ENCODE assay signal across 8 cellular contexts in the genomic region with DNA sequence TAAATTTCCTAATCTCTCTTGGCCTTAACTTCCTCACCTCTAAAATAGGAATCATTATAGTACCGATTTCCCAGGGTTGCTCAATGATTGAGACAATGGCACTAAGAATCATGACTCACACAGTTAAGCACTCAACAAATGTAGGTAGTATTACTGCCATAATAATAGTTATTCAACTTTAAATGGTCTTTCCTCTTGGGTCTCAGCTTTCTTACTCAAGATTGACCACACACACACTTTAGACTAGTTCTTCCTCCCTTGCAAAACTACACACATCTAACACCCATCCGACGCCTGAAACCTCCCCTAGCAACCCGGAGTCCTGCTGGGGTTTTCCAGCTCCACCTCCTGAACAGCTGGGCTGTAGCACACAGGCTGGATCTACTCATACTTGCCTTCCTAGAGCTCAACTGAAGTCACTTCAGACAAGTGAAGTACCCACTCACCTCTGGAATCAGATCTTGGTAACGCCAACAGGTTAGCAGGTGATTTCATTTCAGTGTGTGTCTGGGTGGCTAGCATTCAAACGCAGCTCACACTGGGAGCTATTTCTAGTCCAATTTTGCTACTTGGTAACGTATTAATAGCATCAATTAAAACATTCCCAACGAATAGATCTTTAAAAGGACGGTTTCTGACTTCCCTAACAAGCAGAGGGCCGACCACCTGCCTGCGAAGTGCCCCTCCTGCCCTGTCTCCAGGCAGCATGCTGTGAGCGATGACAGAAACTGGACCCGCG. TPM values are rescaled to one million over a fixed set of nuclear protein-coding genes. Genes with fewer than 3 reads are reported as not detected.
DNase-seq lines count a peak whose midpoint lies in the region; ATAC-seq lines count a peak whose summit lies in the region.

No MANE protein-coding gene starts in this region.

- peak; percentile 68 for DNase-seq in ELR (ENCODE audit: low read depth)
- peak; percentile 99 for DNase-seq in SIG-M5 treated with dmso at 0.1 percent for 504 hours (lab: John Stamatoyannopoulos, UW; ENCODE audit: unreplicated experiment)
- DNase-seq in activated naive CD8-positive, alpha-beta T cell treated with anti-CD3 and anti-CD28 coated beads, Interleukin-2, amount 10 ng/mL, durations not matched to agents 7 days and 5 days: no peak
- peak; percentile 42 to 50 (median 46) for DNase-seq in stimulated activated CD4-positive, alpha-beta T cell treated with anti-CD3 and anti-CD28 coated beads, Interleukin-12 subunit alpha, Interleukin-12 subunit beta, amount 100 ng/mL, for 48 hours (ENCODE audit: low read depth in 2 of 3, low spot score in 1 of 3)
- no peak for DNase-seq in left lobe of liver (ENCODE audit: low spot score)

- H3K27me3 ChIP-seq in HUES6 (ENCODE audit: control insufficient read depth, insufficient read depth, low read length) (no peaks in the 10 kb centered on the region), iPS-20b (ENCODE audit: insufficient read depth, low read length) (no peaks in the 10 kb centered on the region)

- H3K27me3 Mint-ChIP-seq in activated naive CD8-positive, alpha-beta T cell treated with anti-CD3 and anti-CD28 coated beads, Interleukin-2, amount 10 ng/mL, durations not matched to agents 7 days and 5 days: no peaks in the 10 kb centered on the region

- ATAC-seq in GM21528 (IDR thresholded peaks at IDR 0.05; ENCODE audit: low FRiP score, unreplicated experiment) (peak; percentile 41), left lobe of liver (no peak)
- ATAC-seq in activated naive CD8-positive, alpha-beta T cell treated with anti-CD3 and anti-CD28 coated beads, Interleukin-2, amount 10 ng/mL, durations not matched to agents 7 days and 5 days (ENCODE audit: low read depth): peak; percentile 4

- H3K4me1 Mint-ChIP-seq in activated naive CD8-positive, alpha-beta T cell treated with anti-CD3 and anti-CD28 coated beads, Interleukin-2, amount 10 ng/mL, durations not matched to agents 7 days and 5 days: peaks cover 48% of the 10 kb centered on the region

- H3K36me3 ChIP-seq in HUES6 (ENCODE audit: control insufficient read depth, insufficient read depth, low read length) (no peaks in the 10 kb centered on the region), iPS-20b (ENCODE audit: insufficient read depth, low read depth, low read length) (0 out of 2 replicates have a peak, but pooled peaks cover 7% of the 10 kb centered on the region)

- H3K27ac ChIP-seq in HUES6 (ENCODE audit: low read depth, low read length): no peak overlapping the region
- H3K27ac ChIP-seq in iPS-20b (ENCODE audit: low read length): no peak overlapping the region

- H3K27ac Mint-ChIP-seq in activated naive CD8-positive, alpha-beta T cell treated with anti-CD3 and anti-CD28 coated beads, Interleukin-2, amount 10 ng/mL, durations not matched to agents 7 days and 5 days: peak overlapping the region; percentile 14

- H3K9me3 ChIP-seq in HUES6 (ENCODE audit: control insufficient read depth, insufficient read depth, low read depth, low read length) (no peaks in the 10 kb centered on the region), iPS-20b (ENCODE audit: insufficient read depth, low read depth, low read length) (no peaks in the 10 kb centered on the region)

- H3K9ac ChIP-seq in HUES6 (ENCODE audit: low read length) (peak overlapping the region; percentile 23), iPS-20b (ENCODE audit: low read depth, low read length) (peak overlapping the region; percentile 68; the same call in 1 of the 2 replicates)

- peak overlapping the region; percentile 80 for H3K4me3 Mint-ChIP-seq in activated naive CD8-positive, alpha-beta T cell treated with anti-CD3 and anti-CD28 coated beads, Interleukin-2, amount 10 ng/mL, durations not matched to agents 7 days and 5 days

- POLR2A ChIA-PET in activated naive CD8-positive, alpha-beta T cell treated with anti-CD3 and anti-CD28 coated beads, Interleukin-2, amount 10 ng/mL, durations not matched to agents 7 days and 5 days (lab: Charles Lee): interaction anchor here (0.8 to 2.8 kb wide), 7 partner anchors 9 to 98 kb away, joined by 3 to 53 read pairs (median 3); no protein-coding TSS in a partner anchor

- H3K4me3 ChIP-seq in HUES6 (ENCODE audit: low read depth, low read length) (peak overlapping the region; percentile 71), iPS-20b (ENCODE audit: low read length) (peak overlapping the region; percentile 88)

- H3K4me1 ChIP-seq in HUES6 (ENCODE audit: control insufficient read depth, insufficient read depth, low read length) (peaks cover 43% of the 10 kb centered on the region), iPS-20b (ENCODE audit: insufficient read depth, low read length) (peaks cover 26% of the 10 kb centered on the region)

- peaks cover 19% of the 10 kb centered on the region for H3K36me3 Mint-ChIP-seq in activated naive CD8-positive, alpha-beta T cell treated with anti-CD3 and anti-CD28 coated beads, Interleukin-2, amount 10 ng/mL, durations not matched to agents 7 days and 5 days

- no peaks in the 10 kb centered on the region for H3K9me3 Mint-ChIP-seq in activated naive CD8-positive, alpha-beta T cell treated with anti-CD3 and anti-CD28 coated beads, Interleukin-2, amount 10 ng/mL, durations not matched to agents 7 days and 5 days

RNA-seq across cellular contexts. Expression of gene UXS1, which starts 1.2 kb away (rescaled TPM):
- 100 to 1,000 TPM; 100 to 104 TPM for total RNA-seq in activated naive CD8-positive, alpha-beta T cell treated with anti-CD3 and anti-CD28 coated beads, Interleukin-2, amount 10 ng/mL, durations not matched to agents 7 days and 5 days
- total RNA-seq in left lobe of liver: 7.5 TPM

Comparison
In these comparisons a context has a peak if more than half of its experiments do, and no peak if none do; other contexts are left out.
1. DNase-seq: peak in ELR (single experiment), SIG-M5 treated with dmso at 0.1 percent for 504 hours (single experiment) and stimulated activated CD4-positive, alpha-beta T cell treated with anti-CD3 and anti-CD28 coated beads, Interleukin-12 subunit alpha, Interleukin-12 subunit beta, amount 100 ng/mL, for 48 hours (3 of 3); none in activated naive CD8-positive, alpha-beta T cell treated with anti-CD3 and anti-CD28 coated beads, Interleukin-2, amount 10 ng/mL, durations not matched to agents 7 days and 5 days (single experiment) and left lobe of liver (single experiment).
2. RNA of gene UXS1, which starts 1.2 kb away (total RNA-seq): 100 to 104 TPM in activated naive CD8-positive, alpha-beta T cell treated with anti-CD3 and anti-CD28 coated beads, Interleukin-2, amount 10 ng/mL, durations not matched to agents 7 days and 5 days; 7.5 TPM in left lobe of liver (single experiment); every median in the first group is over 10 times any median in the second.